In genomic region chr1:16191309-16191708, GRCh38 we compare ENCODE assay signal across 21 cellular contexts. TPM values are rescaled to one million over a fixed set of nuclear protein-coding genes. Genes with fewer than 3 reads are reported as not detected.
"Had no signal": no experiment of that assay in that cellular context is flagged by ENCODE, and none has a peak within 500 bp of the region (broad histone marks: within the 10 kb centered on the region; RNA-seq: fewer than 3 reads in every experiment).

No MANE protein-coding gene starts in this region.

- H3K9me3 ChIP-seq: gastroesophageal sphincter, right lobe of liver, testis, uterus had no signal

- H3K36me3 ChIP-seq: gastroesophageal sphincter, right lobe of liver, uterus had no signal

- ATAC-seq: activated CD8-positive, alpha-beta T cell treated with anti-CD3 and anti-CD28 coated beads for 36 hours; activated naive CD8-positive, alpha-beta T cell treated with anti-CD3 and anti-CD28 coated beads, Interleukin-2, amount 50 U/mL, for 24 hours; activated T-cell treated with anti-CD3 and anti-CD28 coated beads, Interleukin-2, amount 50 U/mL, for 4 hours; effector memory CD8-positive, alpha-beta T cell; gastroesophageal sphincter; left cardiac atrium; naive thymus-derived CD4-positive, alpha-beta T cell; right lobe of liver had no signal

- H3K4me3 ChIP-seq: gastroesophageal sphincter, right lobe of liver, testis, uterus had no signal

- H3K4me1 ChIP-seq: testis had no signal

- H3K27me3 ChIP-seq: right lobe of liver, testis, uterus had no signal

- H3K27ac ChIP-seq: gastroesophageal sphincter, right lobe of liver, testis, uterus had no signal

- DNase-seq: activated B cell treated with CpG ODN at 0.5 μM for 24 hours; activated CD4-positive, alpha-beta T cell treated with anti-CD3 and anti-CD28 coated beads, Interleukin-2, amount 50 U/mL, for 1 hour; activated CD8-positive, alpha-beta T cell treated with anti-CD3 and anti-CD28 coated beads for 36 hours; activated naive CD8-positive, alpha-beta T cell treated with anti-CD3 and anti-CD28 coated beads, Interleukin-2, amount 50 U/mL, for 24 hours; activated T-cell treated with anti-CD3 and anti-CD28 coated beads, Interleukin-2, amount 50 U/mL, for 4 hours; cortex of kidney; effector memory CD8-positive, alpha-beta T cell; erythroblast; hippocampal formation; left cardiac atrium; midbrain; naive thymus-derived CD4-positive, alpha-beta T cell; posterior cingulate gyrus; right lobe of liver; stimulated activated CD4-positive, alpha-beta T cell treated with anti-CD3 and anti-CD28 coated beads, Interleukin-2, amount 100 ng/mL, for 48 hours; stimulated activated naive CD4-positive, alpha-beta T cell treated with Interleukin-2 at 50 U/mL for 16 hours; testis; trophoblast cell; uterus had no signal

RNA-seq across cellular contexts. Expression of gene EPHA2, which starts 35.4 kb away (rescaled TPM):
- total RNA-seq: activated B cell treated with CpG ODN at 0.5 μM for 24 hours; activated CD8-positive, alpha-beta T cell treated with anti-CD3 and anti-CD28 coated beads for 36 hours; activated T-helper 2 cell treated with anti-CD3 and anti-CD28 coated beads, Interferon-gamma antibody, Interleukin-2, Interleukin-4, amounts not matched to agents 10 μg/mL and 5 μg/mL and 100 μg/mL, durations not matched to agents 14 hours and 24 hours and 36 hours had no signal
